28 cellular contexts compared by ENCODE assay signal in the genomic region with DNA sequence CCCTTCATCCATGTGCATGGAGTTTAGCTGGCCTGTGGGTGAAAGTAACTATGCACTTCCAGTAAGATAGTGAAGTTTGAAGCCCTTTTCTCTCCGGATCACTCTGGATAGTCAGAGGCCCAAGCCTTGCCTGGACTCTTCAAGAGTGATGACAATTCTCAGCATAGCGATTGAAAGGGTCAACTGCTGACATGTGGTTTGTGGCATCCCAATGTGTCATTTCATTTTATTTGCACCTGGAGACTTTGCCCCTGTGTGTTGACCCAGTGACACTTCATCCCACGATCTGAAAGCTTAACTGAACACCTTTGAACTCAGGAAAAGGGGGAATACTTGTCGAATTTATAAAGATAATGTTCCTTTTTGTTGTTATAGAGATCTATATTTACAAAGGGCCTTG.
"Had no signal": no experiment of that assay in that cellular context is flagged by ENCODE, and none has a peak within 500 bp of the region (broad histone marks: within the 10 kb centered on the region; RNA-seq: fewer than 3 reads in every experiment).

No MANE protein-coding gene starts in this region.

- H3K4me3 Mint-ChIP-seq: effector memory CD8-positive, alpha-beta T cell; mesothelial cell of epicardium; naive thymus-derived CD8-positive, alpha-beta T cell; nephron progenitor cell; stimulated activated memory B cell treated with anti-CD40 and anti-IgM and Interleukin-4, amounts not matched to agents 10 μg/mL and 1 μg/mL and 100 μg/mL, for 72 hours; stimulated activated naive CD8-positive, alpha-beta T cell treated with anti-CD3 and anti-CD28 coated beads, Interleukin-15, Interleukin-2, amounts not matched to agents 100 ng/mL and 50 ng/mL, for 24 hours had no signal

- H3K4me3 ChIP-seq: esophagus squamous epithelium, heart right ventricle, left lung, mucosa of descending colon, psoas muscle, sigmoid colon, skin epidermis, spleen, thoracic aorta, tibial nerve, upper lobe of left lung had no signal

- H3K27me3 ChIP-seq: esophagus squamous epithelium, heart right ventricle, left lung, sigmoid colon, spleen, tibial nerve, upper lobe of left lung had no signal

- H3K36me3 Mint-ChIP-seq: mesothelial cell of epicardium; naive thymus-derived CD8-positive, alpha-beta T cell; stimulated activated memory B cell treated with anti-CD40 and anti-IgM and Interleukin-4, amounts not matched to agents 10 μg/mL and 1 μg/mL and 100 μg/mL, for 72 hours had no signal

- H3K36me3 ChIP-seq: esophagus squamous epithelium, heart right ventricle, left lung, sigmoid colon, spleen, thoracic aorta, tibial nerve, upper lobe of left lung had no signal

- H3K9me3 ChIP-seq: thoracic aorta, upper lobe of left lung had no signal

- H3K27ac ChIP-seq: esophagus squamous epithelium, heart right ventricle, left lung, psoas muscle, sigmoid colon, skin epidermis, spleen, thoracic aorta, tibial nerve, upper lobe of left lung had no signal

- DNase-seq: cortex of kidney; effector memory CD8-positive, alpha-beta T cell; erythroblast; esophagus squamous epithelium; foreskin melanocyte; glutamatergic neuron; heart right ventricle; hypothalamus; kidney; left lung; mesenchymal stem cell; mucosa of descending colon; naive thymus-derived CD8-positive, alpha-beta T cell; nephron progenitor cell; nucleus accumbens; posterior cingulate gyrus; psoas muscle; right cardiac atrium; sigmoid colon; spleen; stimulated activated CD4-positive, alpha-beta T cell treated with anti-CD3 and anti-CD28 coated beads, Interleukin-4, amount 100 ng/mL, for 4 hours; upper lobe of left lung had no signal

- H3K27me3 Mint-ChIP-seq: stimulated activated memory B cell treated with anti-CD40 and anti-IgM and Interleukin-4, amounts not matched to agents 10 μg/mL and 1 μg/mL and 100 μg/mL, for 72 hours had no signal

- H3K27ac Mint-ChIP-seq: effector memory CD8-positive, alpha-beta T cell; mesothelial cell of epicardium; naive thymus-derived CD8-positive, alpha-beta T cell; nephron progenitor cell; stimulated activated memory B cell treated with anti-CD40 and anti-IgM and Interleukin-4, amounts not matched to agents 10 μg/mL and 1 μg/mL and 100 μg/mL, for 72 hours; stimulated activated naive CD8-positive, alpha-beta T cell treated with anti-CD3 and anti-CD28 coated beads, Interleukin-15, Interleukin-2, amounts not matched to agents 100 ng/mL and 50 ng/mL, for 24 hours had no signal

- H3K4me1 Mint-ChIP-seq: mesothelial cell of epicardium; stimulated activated memory B cell treated with anti-CD40 and anti-IgM and Interleukin-4, amounts not matched to agents 10 μg/mL and 1 μg/mL and 100 μg/mL, for 72 hours had no signal

- H3K4me1 ChIP-seq: esophagus squamous epithelium, left lung, psoas muscle, sigmoid colon, tibial nerve had no signal
